1 cellular context compared by ENCODE assay signal in the genomic region with DNA sequence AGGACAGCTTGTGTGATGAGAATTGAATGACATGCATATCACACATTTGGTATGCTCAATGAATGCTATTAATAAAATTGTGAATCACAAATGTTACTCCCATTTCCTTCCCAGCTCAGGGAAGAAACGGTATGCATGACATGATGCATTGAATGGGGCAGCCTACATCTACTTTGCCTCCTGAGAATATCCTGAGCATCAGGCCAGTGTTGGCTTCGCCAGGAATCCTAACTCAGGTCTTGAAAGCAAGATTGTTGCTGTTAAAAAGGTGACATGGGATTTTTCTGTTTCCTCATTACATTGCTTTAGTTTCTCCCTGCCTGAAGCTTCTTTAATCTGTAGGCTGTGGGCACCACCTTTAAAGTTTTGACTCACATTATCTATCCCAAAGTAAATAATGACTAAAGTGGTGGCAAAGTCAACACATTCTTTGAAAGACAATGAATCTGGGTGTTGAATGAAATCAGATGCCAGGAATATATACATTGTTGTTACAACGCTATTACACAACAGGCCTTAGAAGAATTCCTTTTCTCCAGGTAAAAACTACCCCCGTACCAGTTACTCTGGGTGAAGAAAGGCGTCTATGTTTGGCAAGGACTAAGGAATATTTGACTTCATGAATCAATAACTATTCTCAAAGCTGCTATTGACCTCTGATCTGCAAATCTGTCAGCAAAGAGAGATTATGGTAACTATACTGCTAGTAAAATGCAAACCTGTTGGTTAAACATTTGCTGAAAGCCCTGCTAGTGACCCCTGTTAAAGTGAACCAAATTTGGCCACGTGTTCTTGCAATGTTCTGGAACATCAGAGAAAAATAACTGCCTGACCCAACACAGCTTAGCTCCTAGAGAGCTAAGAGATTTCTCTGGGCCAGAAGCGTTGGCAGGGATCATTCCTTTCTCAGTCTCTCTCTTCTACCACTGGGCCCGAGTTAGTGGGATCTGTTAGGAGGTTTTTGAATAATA.
TF ChIP-seq lines count a peak whose summit lies in the region.

No MANE protein-coding gene starts in this region.

TF ChIP-seq in HepG2, 621 proteins besides CTCF, POLR2A, EP300 and RAD21 (continued from another document and continues in another):
- TF ChIP-seq, protein P1, sequence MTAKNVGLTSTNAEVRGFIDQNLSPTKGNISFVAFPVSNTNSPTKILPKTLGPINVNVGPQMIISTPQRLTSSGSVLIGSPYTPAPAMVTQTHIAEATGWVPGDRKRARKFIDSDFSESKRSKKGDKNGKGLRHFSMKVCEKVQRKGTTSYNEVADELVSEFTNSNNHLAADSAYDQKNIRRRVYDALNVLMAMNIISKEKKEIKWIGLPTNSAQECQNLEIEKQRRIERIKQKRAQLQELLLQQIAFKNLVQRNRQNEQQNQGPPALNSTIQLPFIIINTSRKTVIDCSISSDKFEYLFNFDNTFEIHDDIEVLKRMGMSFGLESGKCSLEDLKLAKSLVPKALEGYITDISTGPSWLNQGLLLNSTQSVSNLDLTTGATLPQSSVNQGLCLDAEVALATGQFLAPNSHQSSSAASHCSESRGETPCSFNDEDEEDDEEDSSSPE (CRISPR knock-in tag; IDR thresholded peaks at IDR 0.05) = peak; percentile 85
- peak; percentile 91 for TF ChIP-seq HNF4A (CRISPR knock-in tag; IDR thresholded peaks at IDR 0.05)
- TF ChIP-seq, protein P2, sequence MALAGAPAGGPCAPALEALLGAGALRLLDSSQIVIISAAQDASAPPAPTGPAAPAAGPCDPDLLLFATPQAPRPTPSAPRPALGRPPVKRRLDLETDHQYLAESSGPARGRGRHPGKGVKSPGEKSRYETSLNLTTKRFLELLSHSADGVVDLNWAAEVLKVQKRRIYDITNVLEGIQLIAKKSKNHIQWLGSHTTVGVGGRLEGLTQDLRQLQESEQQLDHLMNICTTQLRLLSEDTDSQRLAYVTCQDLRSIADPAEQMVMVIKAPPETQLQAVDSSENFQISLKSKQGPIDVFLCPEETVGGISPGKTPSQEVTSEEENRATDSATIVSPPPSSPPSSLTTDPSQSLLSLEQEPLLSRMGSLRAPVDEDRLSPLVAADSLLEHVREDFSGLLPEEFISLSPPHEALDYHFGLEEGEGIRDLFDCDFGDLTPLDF (CRISPR knock-in tag; IDR thresholded peaks at IDR 0.05) = no peak
- TF ChIP-seq XBP1 (CRISPR knock-in tag; IDR thresholded peaks at IDR 0.05) = peak; percentile 79; the same call in 1 of the 2 replicates
- TF ChIP-seq CCAR2 (optimal IDR thresholded peaks at IDR 0.05; ENCODE audit: low read depth, low read length) = no peak
- TF ChIP-seq ZNF552 (CRISPR knock-in tag; IDR thresholded peaks at IDR 0.05; ENCODE audit: borderline replicate concordance) = no peak
- TF ChIP-seq, protein P3, sequence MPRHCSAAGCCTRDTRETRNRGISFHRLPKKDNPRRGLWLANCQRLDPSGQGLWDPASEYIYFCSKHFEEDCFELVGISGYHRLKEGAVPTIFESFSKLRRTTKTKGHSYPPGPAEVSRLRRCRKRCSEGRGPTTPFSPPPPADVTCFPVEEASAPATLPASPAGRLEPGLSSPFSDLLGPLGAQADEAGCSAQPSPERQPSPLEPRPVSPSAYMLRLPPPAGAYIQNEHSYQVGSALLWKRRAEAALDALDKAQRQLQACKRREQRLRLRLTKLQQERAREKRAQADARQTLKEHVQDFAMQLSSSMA (CRISPR knock-in tag; IDR thresholded peaks at IDR 0.05) = no peak
- TF ChIP-seq ZNF564 (CRISPR knock-in tag; IDR thresholded peaks at IDR 0.05) = 0 out of 2 replicates have a peak, but pooled peaks have one; percentile 55
- TF ChIP-seq, protein P4, sequence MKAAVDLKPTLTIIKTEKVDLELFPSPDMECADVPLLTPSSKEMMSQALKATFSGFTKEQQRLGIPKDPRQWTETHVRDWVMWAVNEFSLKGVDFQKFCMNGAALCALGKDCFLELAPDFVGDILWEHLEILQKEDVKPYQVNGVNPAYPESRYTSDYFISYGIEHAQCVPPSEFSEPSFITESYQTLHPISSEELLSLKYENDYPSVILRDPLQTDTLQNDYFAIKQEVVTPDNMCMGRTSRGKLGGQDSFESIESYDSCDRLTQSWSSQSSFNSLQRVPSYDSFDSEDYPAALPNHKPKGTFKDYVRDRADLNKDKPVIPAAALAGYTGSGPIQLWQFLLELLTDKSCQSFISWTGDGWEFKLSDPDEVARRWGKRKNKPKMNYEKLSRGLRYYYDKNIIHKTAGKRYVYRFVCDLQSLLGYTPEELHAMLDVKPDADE (CRISPR knock-in tag; IDR thresholded peaks at IDR 0.05) = no peak
- TF ChIP-seq, protein P5, sequence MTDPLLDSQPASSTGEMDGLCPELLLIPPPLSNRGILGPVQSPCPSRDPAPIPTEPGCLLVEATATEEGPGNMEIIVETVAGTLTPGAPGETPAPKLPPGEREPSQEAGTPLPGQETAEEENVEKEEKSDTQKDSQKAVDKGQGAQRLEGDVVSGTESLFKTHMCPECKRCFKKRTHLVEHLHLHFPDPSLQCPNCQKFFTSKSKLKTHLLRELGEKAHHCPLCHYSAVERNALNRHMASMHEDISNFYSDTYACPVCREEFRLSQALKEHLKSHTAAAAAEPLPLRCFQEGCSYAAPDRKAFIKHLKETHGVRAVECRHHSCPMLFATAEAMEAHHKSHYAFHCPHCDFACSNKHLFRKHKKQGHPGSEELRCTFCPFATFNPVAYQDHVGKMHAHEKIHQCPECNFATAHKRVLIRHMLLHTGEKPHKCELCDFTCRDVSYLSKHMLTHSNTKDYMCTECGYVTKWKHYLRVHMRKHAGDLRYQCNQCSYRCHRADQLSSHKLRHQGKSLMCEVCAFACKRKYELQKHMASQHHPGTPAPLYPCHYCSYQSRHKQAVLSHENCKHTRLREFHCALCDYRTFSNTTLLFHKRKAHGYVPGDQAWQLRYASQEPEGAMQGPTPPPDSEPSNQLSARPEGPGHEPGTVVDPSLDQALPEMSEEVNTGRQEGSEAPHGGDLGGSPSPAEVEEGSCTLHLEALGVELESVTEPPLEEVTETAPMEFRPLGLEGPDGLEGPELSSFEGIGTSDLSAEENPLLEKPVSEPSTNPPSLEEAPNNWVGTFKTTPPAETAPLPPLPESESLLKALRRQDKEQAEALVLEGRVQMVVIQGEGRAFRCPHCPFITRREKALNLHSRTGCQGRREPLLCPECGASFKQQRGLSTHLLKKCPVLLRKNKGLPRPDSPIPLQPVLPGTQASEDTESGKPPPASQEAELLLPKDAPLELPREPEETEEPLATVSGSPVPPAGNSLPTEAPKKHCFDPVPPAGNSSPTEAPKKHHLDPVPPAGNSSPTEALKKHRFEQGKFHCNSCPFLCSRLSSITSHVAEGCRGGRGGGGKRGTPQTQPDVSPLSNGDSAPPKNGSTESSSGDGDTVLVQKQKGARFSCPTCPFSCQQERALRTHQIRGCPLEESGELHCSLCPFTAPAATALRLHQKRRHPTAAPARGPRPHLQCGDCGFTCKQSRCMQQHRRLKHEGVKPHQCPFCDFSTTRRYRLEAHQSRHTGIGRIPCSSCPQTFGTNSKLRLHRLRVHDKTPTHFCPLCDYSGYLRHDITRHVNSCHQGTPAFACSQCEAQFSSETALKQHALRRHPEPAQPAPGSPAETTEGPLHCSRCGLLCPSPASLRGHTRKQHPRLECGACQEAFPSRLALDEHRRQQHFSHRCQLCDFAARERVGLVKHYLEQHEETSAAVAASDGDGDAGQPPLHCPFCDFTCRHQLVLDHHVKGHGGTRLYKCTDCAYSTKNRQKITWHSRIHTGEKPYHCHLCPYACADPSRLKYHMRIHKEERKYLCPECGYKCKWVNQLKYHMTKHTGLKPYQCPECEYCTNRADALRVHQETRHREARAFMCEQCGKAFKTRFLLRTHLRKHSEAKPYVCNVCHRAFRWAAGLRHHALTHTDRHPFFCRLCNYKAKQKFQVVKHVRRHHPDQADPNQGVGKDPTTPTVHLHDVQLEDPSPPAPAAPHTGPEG (CRISPR knock-in tag; IDR thresholded peaks at IDR 0.05) = no peak
- no peak for TF ChIP-seq ZNF333 (CRISPR knock-in tag; IDR thresholded peaks at IDR 0.05; ENCODE audit: borderline replicate concordance)
- no peak for TF ChIP-seq ZNF138 (CRISPR knock-in tag; IDR thresholded peaks at IDR 0.05; ENCODE audit: low read depth)
- TF ChIP-seq, protein P6, sequence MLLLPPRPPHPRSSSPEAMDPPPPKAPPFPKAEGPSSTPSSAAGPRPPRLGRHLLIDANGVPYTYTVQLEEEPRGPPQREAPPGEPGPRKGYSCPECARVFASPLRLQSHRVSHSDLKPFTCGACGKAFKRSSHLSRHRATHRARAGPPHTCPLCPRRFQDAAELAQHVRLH (CRISPR knock-in tag; IDR thresholded peaks at IDR 0.05; ENCODE audit: borderline replicate concordance, low read depth) = no peak
- TF ChIP-seq ZFP62 (CRISPR knock-in tag; IDR thresholded peaks at IDR 0.05) = no peak; the same call in 1 of the 2 replicates
- TF ChIP-seq, protein P7, sequence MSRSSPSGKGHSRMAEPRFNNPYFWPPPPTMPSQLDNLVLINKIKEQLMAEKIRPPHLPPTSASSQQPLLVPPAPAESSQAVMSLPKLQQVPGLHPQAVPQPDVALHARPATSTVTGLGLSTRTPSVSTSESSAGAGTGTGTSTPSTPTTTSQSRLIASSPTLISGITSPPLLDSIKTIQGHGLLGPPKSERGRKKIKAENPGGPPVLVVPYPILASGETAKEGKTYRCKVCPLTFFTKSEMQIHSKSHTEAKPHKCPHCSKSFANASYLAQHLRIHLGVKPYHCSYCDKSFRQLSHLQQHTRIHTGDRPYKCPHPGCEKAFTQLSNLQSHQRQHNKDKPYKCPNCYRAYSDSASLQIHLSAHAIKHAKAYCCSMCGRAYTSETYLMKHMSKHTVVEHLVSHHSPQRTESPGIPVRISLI (CRISPR knock-in tag; IDR thresholded peaks at IDR 0.05; ENCODE audit: borderline replicate concordance) = peak; percentile 74
- TF ChIP-seq ISX (CRISPR knock-in tag; conservative IDR thresholded peaks at IDR 0.05) = no peak
- TF ChIP-seq, protein P8, sequence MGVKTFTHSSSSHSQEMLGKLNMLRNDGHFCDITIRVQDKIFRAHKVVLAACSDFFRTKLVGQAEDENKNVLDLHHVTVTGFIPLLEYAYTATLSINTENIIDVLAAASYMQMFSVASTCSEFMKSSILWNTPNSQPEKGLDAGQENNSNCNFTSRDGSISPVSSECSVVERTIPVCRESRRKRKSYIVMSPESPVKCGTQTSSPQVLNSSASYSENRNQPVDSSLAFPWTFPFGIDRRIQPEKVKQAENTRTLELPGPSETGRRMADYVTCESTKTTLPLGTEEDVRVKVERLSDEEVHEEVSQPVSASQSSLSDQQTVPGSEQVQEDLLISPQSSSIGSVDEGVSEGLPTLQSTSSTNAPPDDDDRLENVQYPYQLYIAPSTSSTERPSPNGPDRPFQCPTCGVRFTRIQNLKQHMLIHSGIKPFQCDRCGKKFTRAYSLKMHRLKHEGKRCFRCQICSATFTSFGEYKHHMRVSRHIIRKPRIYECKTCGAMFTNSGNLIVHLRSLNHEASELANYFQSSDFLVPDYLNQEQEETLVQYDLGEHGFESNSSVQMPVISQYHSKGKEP (CRISPR knock-in tag; IDR thresholded peaks at IDR 0.05) = no peak
- no peak for TF ChIP-seq NFE2L1 (CRISPR knock-in tag; IDR thresholded peaks at IDR 0.05; ENCODE audit: borderline replicate concordance)
- TF ChIP-seq SRSF9 (IDR thresholded peaks at IDR 0.05; ENCODE audit: borderline replicate concordance, insufficient read depth, low read depth, low read length, poor library complexity, severe bottlenecking) = no peak
- no peak for TF ChIP-seq KMT2A (CRISPR knock-in tag; IDR thresholded peaks at IDR 0.05)
- TF ChIP-seq, protein P9, sequence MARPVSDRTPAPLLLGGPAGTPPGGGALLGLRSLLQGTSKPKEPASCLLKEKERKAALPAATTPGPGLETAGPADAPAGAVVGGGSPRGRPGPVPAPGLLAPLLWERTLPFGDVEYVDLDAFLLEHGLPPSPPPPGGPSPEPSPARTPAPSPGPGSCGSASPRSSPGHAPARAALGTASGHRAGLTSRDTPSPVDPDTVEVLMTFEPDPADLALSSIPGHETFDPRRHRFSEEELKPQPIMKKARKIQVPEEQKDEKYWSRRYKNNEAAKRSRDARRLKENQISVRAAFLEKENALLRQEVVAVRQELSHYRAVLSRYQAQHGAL (CRISPR knock-in tag; IDR thresholded peaks at IDR 0.05; ENCODE audit: not compliant biosample characterization) = peak; percentile 79
- TF ChIP-seq U2AF2 (IDR thresholded peaks at IDR 0.05; ENCODE audit: low read depth, low read length) = no peak
- no peak for TF ChIP-seq RNF2 (conservative IDR thresholded peaks at IDR 0.05; ENCODE audit: low read depth)
- TF ChIP-seq, protein P10, sequence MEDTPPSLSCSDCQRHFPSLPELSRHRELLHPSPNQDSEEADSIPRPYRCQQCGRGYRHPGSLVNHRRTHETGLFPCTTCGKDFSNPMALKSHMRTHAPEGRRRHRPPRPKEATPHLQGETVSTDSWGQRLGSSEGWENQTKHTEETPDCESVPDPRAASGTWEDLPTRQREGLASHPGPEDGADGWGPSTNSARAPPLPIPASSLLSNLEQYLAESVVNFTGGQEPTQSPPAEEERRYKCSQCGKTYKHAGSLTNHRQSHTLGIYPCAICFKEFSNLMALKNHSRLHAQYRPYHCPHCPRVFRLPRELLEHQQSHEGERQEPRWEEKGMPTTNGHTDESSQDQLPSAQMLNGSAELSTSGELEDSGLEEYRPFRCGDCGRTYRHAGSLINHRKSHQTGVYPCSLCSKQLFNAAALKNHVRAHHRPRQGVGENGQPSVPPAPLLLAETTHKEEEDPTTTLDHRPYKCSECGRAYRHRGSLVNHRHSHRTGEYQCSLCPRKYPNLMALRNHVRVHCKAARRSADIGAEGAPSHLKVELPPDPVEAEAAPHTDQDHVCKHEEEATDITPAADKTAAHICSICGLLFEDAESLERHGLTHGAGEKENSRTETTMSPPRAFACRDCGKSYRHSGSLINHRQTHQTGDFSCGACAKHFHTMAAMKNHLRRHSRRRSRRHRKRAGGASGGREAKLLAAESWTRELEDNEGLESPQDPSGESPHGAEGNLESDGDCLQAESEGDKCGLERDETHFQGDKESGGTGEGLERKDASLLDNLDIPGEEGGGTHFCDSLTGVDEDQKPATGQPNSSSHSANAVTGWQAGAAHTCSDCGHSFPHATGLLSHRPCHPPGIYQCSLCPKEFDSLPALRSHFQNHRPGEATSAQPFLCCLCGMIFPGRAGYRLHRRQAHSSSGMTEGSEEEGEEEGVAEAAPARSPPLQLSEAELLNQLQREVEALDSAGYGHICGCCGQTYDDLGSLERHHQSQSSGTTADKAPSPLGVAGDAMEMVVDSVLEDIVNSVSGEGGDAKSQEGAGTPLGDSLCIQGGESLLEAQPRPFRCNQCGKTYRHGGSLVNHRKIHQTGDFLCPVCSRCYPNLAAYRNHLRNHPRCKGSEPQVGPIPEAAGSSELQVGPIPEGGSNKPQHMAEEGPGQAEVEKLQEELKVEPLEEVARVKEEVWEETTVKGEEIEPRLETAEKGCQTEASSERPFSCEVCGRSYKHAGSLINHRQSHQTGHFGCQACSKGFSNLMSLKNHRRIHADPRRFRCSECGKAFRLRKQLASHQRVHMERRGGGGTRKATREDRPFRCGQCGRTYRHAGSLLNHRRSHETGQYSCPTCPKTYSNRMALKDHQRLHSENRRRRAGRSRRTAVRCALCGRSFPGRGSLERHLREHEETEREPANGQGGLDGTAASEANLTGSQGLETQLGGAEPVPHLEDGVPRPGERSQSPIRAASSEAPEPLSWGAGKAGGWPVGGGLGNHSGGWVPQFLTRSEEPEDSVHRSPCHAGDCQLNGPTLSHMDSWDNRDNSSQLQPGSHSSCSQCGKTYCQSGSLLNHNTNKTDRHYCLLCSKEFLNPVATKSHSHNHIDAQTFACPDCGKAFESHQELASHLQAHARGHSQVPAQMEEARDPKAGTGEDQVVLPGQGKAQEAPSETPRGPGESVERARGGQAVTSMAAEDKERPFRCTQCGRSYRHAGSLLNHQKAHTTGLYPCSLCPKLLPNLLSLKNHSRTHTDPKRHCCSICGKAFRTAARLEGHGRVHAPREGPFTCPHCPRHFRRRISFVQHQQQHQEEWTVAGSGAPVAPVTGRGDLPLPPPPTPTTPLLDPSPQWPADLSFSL (CRISPR knock-in tag; IDR thresholded peaks at IDR 0.05) = no peak
